Comparison of ENCODE assay signal across 24 cellular contexts in genomic region chr12:113580437-113580836, GRCh38.
DNase-seq lines count a peak whose midpoint lies in the region; ATAC-seq, FAIRE-seq and TF ChIP-seq lines count a peak whose summit lies in the region.
"Had no signal": no experiment of that assay in that cellular context is flagged by ENCODE, and none has a peak within 500 bp of the region (broad histone marks: within the 10 kb centered on the region; RNA-seq: fewer than 3 reads in every experiment).

No MANE protein-coding gene starts in this region.

- H3K36me3 ChIP-seq in HepG2 (replicated peaks in 1 of 2; ENCODE audit: control insufficient read depth in 1 of 2, insufficient read depth in 2 of 2, low read length in 2 of 2) (no peaks in the 10 kb centered on the region), right lobe of liver (no peaks in the 10 kb centered on the region), K562 (ENCODE audit: control insufficient read depth, insufficient read depth, low read length) (no peaks in the 10 kb centered on the region), transverse colon (no peaks in the 10 kb centered on the region)
- H3K36me3 ChIP-seq: BLaER1 treated with 17β-estradiol and CSF1 and Interleukin-3, amounts not matched to agents 10 nM and 100 nM had no signal

- BruUV-seq in HepG2 (replicated peaks; lab: Mats Ljungman, UMichigan) (no TSS peak), K562 (replicated peaks; lab: Mats Ljungman, UMichigan) (no TSS peak)

- H3K9ac ChIP-seq in HepG2 (ENCODE audit: insufficient read depth, low read depth, low read length): no peak overlapping the region
- H3K9ac ChIP-seq in K562 (ENCODE audit: insufficient read depth in 1 of 2, low read depth in 2 of 2, low read length in 2 of 2): no peak overlapping the region
- H3K9ac ChIP-seq: BLaER1 treated with 17β-estradiol and CSF1 and Interleukin-3, amounts not matched to agents 10 nM and 100 nM had no signal

- H3K27ac ChIP-seq in HepG2 (ENCODE audit: extremely low read length, insufficient read depth, low read length) (no peak overlapping the region), right lobe of liver (no peak overlapping the region), K562 (ENCODE audit: extremely low read depth, low read depth, low read length) (no peak overlapping the region), transverse colon (no peak overlapping the region)
- H3K27ac ChIP-seq: 22Rv1; A549; BLaER1 treated with 17β-estradiol and CSF1 and Interleukin-3, amounts not matched to agents 10 nM and 100 nM; C4-2B had no signal

- H2AFZ ChIP-seq in HepG2 (ENCODE audit: low read length) (no peak overlapping the region), K562 (ENCODE audit: low read depth, low read length) (no peak overlapping the region)

- no peaks in the 10 kb centered on the region for H3K79me2 ChIP-seq in HepG2 (ENCODE audit: insufficient read depth, low read length)
- H3K79me2 ChIP-seq in K562 (ENCODE audit: control insufficient read depth, insufficient read depth, low read length): no peaks in the 10 kb centered on the region

- H3K9me3 Mint-ChIP-seq in nephron progenitor cell: peaks cover 31% of the 10 kb centered on the region

- H3K27me3 Mint-ChIP-seq in nephron progenitor cell (ENCODE audit: low read depth, poor library complexity): peaks cover 48% of the 10 kb centered on the region

- no peaks in the 10 kb centered on the region for H3K9me1 ChIP-seq in K562 (ENCODE audit: control insufficient read depth, insufficient read depth, low read length)

- peaks cover 49% of the 10 kb centered on the region for H3K4me1 Mint-ChIP-seq in nephron progenitor cell
- H3K4me1 Mint-ChIP-seq: B cell had no signal

- no peak overlapping the region for H3K27ac Mint-ChIP-seq in nephron progenitor cell
- H3K27ac Mint-ChIP-seq: B cell; CD4-positive, alpha-beta T cell; CD8-positive, alpha-beta T cell had no signal

- FAIRE-seq in HepG2 (lab: Jason Lieb, UNC) (no peak), K562 (lab: Jason Lieb, UNC) (no peak)
- FAIRE-seq: A549, GM12878, GM12892, GM18507 had no signal

- H3K4me1 ChIP-seq in HepG2 (ENCODE audit: insufficient read depth, low read length): no peaks in the 10 kb centered on the region
- no peaks in the 10 kb centered on the region for H3K4me1 ChIP-seq in right lobe of liver
- H3K4me1 ChIP-seq in K562 (replicated peaks in 1 of 2; ENCODE audit: control insufficient read depth in 2 of 2, insufficient read depth in 2 of 2, low read length in 2 of 2): peaks cover 5 to 28% of the 10 kb centered on the region in 2 experiments; a peak in 4 of 5 replicates
- H3K4me1 ChIP-seq in transverse colon: no peaks in the 10 kb centered on the region
- H3K4me1 ChIP-seq: A549, Caco-2 had no signal

- TF ChIP-seq POLR2A in HepG2 (IDR thresholded peaks at IDR 0.05; ENCODE audit: insufficient read depth in 1 of 2, low read depth in 2 of 2, low read length in 2 of 2): no peak
- no peak for TF ChIP-seq POLR2A in right lobe of liver (IDR thresholded peaks at IDR 0.05)
- no peak for TF ChIP-seq POLR2A in K562 (conservative IDR thresholded peaks at IDR 0.05)
- TF ChIP-seq POLR2A in transverse colon (IDR thresholded peaks at IDR 0.05): no peak

- TF ChIP-seq RAD21 in HepG2 (CRISPR knock-in tag; IDR thresholded peaks at IDR 0.05) (no peak), K562 (CRISPR knock-in tag; conservative IDR thresholded peaks at IDR 0.05 in 1 of 2, IDR thresholded peaks at IDR 0.05 in 1 of 2) (no peak)

- no peak overlapping the region for H3K4me3 Mint-ChIP-seq in nephron progenitor cell
- H3K4me3 Mint-ChIP-seq: B cell; CD4-positive, alpha-beta T cell; CD8-positive, alpha-beta T cell had no signal

- H4K20me1 ChIP-seq in HepG2 (ENCODE audit: insufficient read depth, low read length): no peaks in the 10 kb centered on the region
- no peaks in the 10 kb centered on the region; the same call in 1 of the 2 replicates for H4K20me1 ChIP-seq in K562 (replicated peaks; ENCODE audit: control insufficient read depth, insufficient read depth, low read length)
- H4K20me1 ChIP-seq: BLaER1 treated with 17β-estradiol and CSF1 and Interleukin-3, amounts not matched to agents 10 nM and 100 nM had no signal

- CTCF ChIA-PET in HepG2 (lab: Yijun Ruan, JAX; ENCODE audit: low intra/inter-chr PET ratio, low total read pairs): no interaction called here
- CTCF ChIA-PET in K562 (lab: Yijun Ruan, JAX; ENCODE audit: low intra/inter-chr PET ratio): no interaction called here

- TF ChIP-seq CTCF in HepG2 (CRISPR knock-in tag; IDR thresholded peaks at IDR 0.05) (no peak), right lobe of liver (IDR thresholded peaks at IDR 0.05) (no peak), K562 (IDR thresholded peaks at IDR 0.05 in 2 of 3, conservative IDR thresholded peaks at IDR 0.05 in 1 of 3; ENCODE audit: insufficient read depth in 2 of 3, low read depth in 1 of 3, low read length in 3 of 3) (no peak), nephron progenitor cell (IDR thresholded peaks at IDR 0.05) (no peak), transverse colon (IDR thresholded peaks at IDR 0.05) (no peak)

- H3K27me3 ChIP-seq in HepG2 (ENCODE audit: control insufficient read depth in 1 of 2, insufficient read depth in 2 of 2, low read length in 2 of 2) (peaks cover 0 to 7% of the 10 kb centered on the region in 2 experiments; a peak in 2 of 5 replicates), right lobe of liver (no peaks in the 10 kb centered on the region), K562 (ENCODE audit: control insufficient read depth in 2 of 2, insufficient read depth in 2 of 2, low read length in 2 of 2) (peaks cover 3 to 13% of the 10 kb centered on the region in 2 experiments; a peak in 3 of 5 replicates), transverse colon (peaks cover 15% of the 10 kb centered on the region)
- H3K27me3 ChIP-seq: BLaER1 treated with 17β-estradiol and CSF1 and Interleukin-3, amounts not matched to agents 10 nM and 100 nM had no signal

- H3K4me3 ChIP-seq in HepG2 (replicated peaks in 1 of 3; ENCODE audit: insufficient read depth in 1 of 3, low read depth in 2 of 3, low read length in 3 of 3): no peak overlapping the region
- H3K4me3 ChIP-seq in right lobe of liver: no peak overlapping the region
- no peak overlapping the region for H3K4me3 ChIP-seq in K562
- H3K4me3 ChIP-seq in transverse colon: no peak overlapping the region
- H3K4me3 ChIP-seq: A549; BLaER1 treated with 17β-estradiol and CSF1 and Interleukin-3, amounts not matched to agents 10 nM and 100 nM; GM12878 had no signal

- WGBS in HepG2 (ENCODE audit: low lambda C conversion rate): 0% methylated on average over 2 of the region's 2 CpGs
- whole genome bisulfite sequencing in right lobe of liver (ENCODE audit: insufficient coverage, low coverage, low lambda C conversion rate, missing lambda C conversion rate): 13% methylated on average over 2 of the region's 2 CpGs
- 8% methylated on average over 2 of the region's 2 CpGs for WGBS in K562 (ENCODE audit: insufficient coverage, low coverage, missing lambda C conversion rate)
- WGBS in transverse colon (ENCODE audit: low coverage in 1 of 2), 2 donors: 23 to 28% methylated on average over 2 of the region's 2 CpGs

- DNase-seq in HepG2 (ENCODE audit: low spot score) (no peak), right lobe of liver (no peak), K562 (ENCODE audit: extremely low read depth in 1 of 4, low spot score in 3 of 4) (no peak), nephron progenitor cell (no peak), transverse colon (no peak)
- DNase-seq: AML-193; Caco-2; CD4-positive, alpha-beta T cell; CD8-positive, alpha-beta T cell; DMS 273 treated with DMSO at 0.1 percent for 48 hours; DMS153; DMS53; DMS79; DND-41; EL; GDM1 had no signal

- POLR2A ChIA-PET in HepG2 (lab: Yijun Ruan, JAX) (no interaction called here), K562 (lab: Yijun Ruan, JAX) (no interaction called here)

- peaks cover 13% of the 10 kb centered on the region for H3K9me3 ChIP-seq in HepG2 (ENCODE audit: low read length)
- H3K9me3 ChIP-seq in right lobe of liver: no peaks in the 10 kb centered on the region
- H3K9me3 ChIP-seq in K562 (replicated peaks; ENCODE audit: control insufficient read depth, insufficient read depth, low read depth, low read length): peaks cover 5% of the 10 kb centered on the region
- peaks cover 3 to 8% of the 10 kb centered on the region in 2 donors for H3K9me3 ChIP-seq in transverse colon

- ATAC-seq in HepG2: no peak
- ATAC-seq in right lobe of liver: no peak
- no peak for ATAC-seq in K562
- ATAC-seq: A549; CD8-positive, alpha-beta T cell; GM12878 had no signal

- intact Hi-C loops in HepG2 (cut with micrococcal nuclease; ENCODE audit: unreplicated experiment): no loop called here
- intact Hi-C loops in right lobe of liver (cut with DNase I): no loop called here
- intact Hi-C loops in K562 (cut with micrococcal nuclease): loop anchor here (10.0 kb wide), 1 partner anchor 116 kb away; no protein-coding TSS in a partner anchor
- intact Hi-C loops in transverse colon (cut with DNase I; ENCODE audit: low total_unique reads): no loop called here

- no peaks in the 10 kb centered on the region for H3K36me3 Mint-ChIP-seq in nephron progenitor cell (ENCODE audit: low read depth)
- H3K36me3 Mint-ChIP-seq: CD8-positive, alpha-beta T cell had no signal

- H3K4me2 ChIP-seq in HepG2 (ENCODE audit: low read depth, low read length) (no peak overlapping the region), K562 (ENCODE audit: insufficient read depth, low read length) (no peak overlapping the region)
- H3K4me2 ChIP-seq: A549; BLaER1 treated with 17β-estradiol and CSF1 and Interleukin-3, amounts not matched to agents 10 nM and 100 nM had no signal

- in situ Hi-C loops in HepG2 (cut with HindIII; ENCODE audit: extremely low pct_ligation_motif_present, low pct_unique_long_range_greater_than_20kb) (no loop called here), K562 (cut with MboI) (no loop called here), transverse colon (cut with MboI; ENCODE audit: low pct_ligation_motif_present in 1 of 4, low pct_unique_long_range_greater_than_20kb in 1 of 4, low sequenced_read_pairs in 3 of 4) (no loop called here)

- TF ChIP-seq EP300 in HepG2 (IDR thresholded peaks at IDR 0.05; ENCODE audit: low read depth in 2 of 2, low read length in 2 of 2): no peak
- no peak for TF ChIP-seq EP300 in HepG2 (CRISPR knock-in tag; IDR thresholded peaks at IDR 0.05; ENCODE audit: borderline replicate concordance)
- no peak for TF ChIP-seq EP300 in K562 (IDR thresholded peaks at IDR 0.05; ENCODE audit: low read length)
- no peak for TF ChIP-seq EP300 in transverse colon (IDR thresholded peaks at IDR 0.05; ENCODE audit: low read depth)

TF ChIP-seq in HepG2, 621 proteins besides CTCF, POLR2A, EP300 and RAD21 (continues in another document):
- peak; percentile 89 for TF ChIP-seq CREB1 (IDR thresholded peaks at IDR 0.05)
- no peak for TF ChIP-seq CREB1 (CRISPR knock-in tag; IDR thresholded peaks at IDR 0.05)

TF ChIP-seq in K562, 482 proteins besides CTCF, POLR2A, EP300 and RAD21:
- TF ChIP-seq ATF1 (CRISPR knock-in tag; IDR thresholded peaks at IDR 0.05) (no peak), ATF1 (tag; IDR thresholded peaks at IDR 0.05) (peak; percentile 21; the same call in 1 of the 2 replicates), MXD1 (CRISPR knock-in tag; IDR thresholded peaks at IDR 0.05; ENCODE audit: borderline replicate concordance, poor library complexity, severe bottlenecking) (no peak)
